Comparison of ENCODE assay signal across 28 cellular contexts in genomic region chr6:41741625-41742490, GRCh38. TPM values are rescaled to one million over a fixed set of nuclear protein-coding genes. Genes with fewer than 3 reads are reported as not detected.
A peak's percentile ranks its signal among the peaks of the same experiment; 100 is the strongest.
DNase-seq lines count a peak whose midpoint lies in the region; ATAC-seq, FAIRE-seq and TF ChIP-seq lines count a peak whose summit lies in the region.
"Had no signal": no experiment of that assay in that cellular context is flagged by ENCODE, and none has a peak within 500 bp of the region (broad histone marks: within the 10 kb centered on the region; RNA-seq: fewer than 3 reads in every experiment).

No MANE protein-coding gene starts in this region.

- TF ChIP-seq RAD21 in HCT116 (IDR thresholded peaks at IDR 0.05; ENCODE audit: low read depth) (no peak), HepG2 (CRISPR knock-in tag; IDR thresholded peaks at IDR 0.05) (no peak; the same call in 1 of the 2 replicates)

- intact Hi-C loops in HCT116 (cut with micrococcal nuclease): no loop called here
- intact Hi-C loops in HepG2 (cut with micrococcal nuclease; ENCODE audit: unreplicated experiment): no loop called here

- RAD21 ChIA-PET in HCT116 (lab: Charles Lee; ENCODE audit: low non-redundant PET in 1 of 2, low total read pairs in 2 of 2, uncharacterized antibody in 2 of 2, unreplicated experiment in 2 of 2): no interaction called here

- H3K4me1 ChIP-seq in HCT116 (ENCODE audit: control insufficient read depth in 1 of 2, insufficient read depth in 2 of 2, low read length in 2 of 2): peaks cover 6 to 19% of the 10 kb centered on the region in 2 experiments; a peak in 3 of 4 replicates
- H3K4me1 ChIP-seq in HepG2 (ENCODE audit: insufficient read depth, low read length): peaks cover 97% of the 10 kb centered on the region
- H3K4me1 ChIP-seq: body of pancreas had no signal

- FAIRE-seq in HepG2 (lab: Jason Lieb, UNC) (peak; percentile 98), H54 (lab: Jason Lieb, UNC) (no peak)
- FAIRE-seq: GM12892 had no signal

- H3K4me2 ChIP-seq in HCT116 (ENCODE audit: low read length) (peak overlapping the region; percentile 46), HepG2 (ENCODE audit: low read depth, low read length) (peak overlapping the region; percentile 25)

- H2AFZ ChIP-seq in HCT116 (ENCODE audit: low read depth, low read length, poor library complexity, severe bottlenecking): no peak overlapping the region
- H2AFZ ChIP-seq in HepG2 (ENCODE audit: low read length): no peak overlapping the region

- no peak overlapping the region for H3K27ac ChIP-seq in HCT116 (ENCODE audit: low read depth, low read length)
- H3K27ac ChIP-seq in HepG2 (ENCODE audit: extremely low read length, insufficient read depth, low read length): peak overlapping the region; percentile 69
- H3K27ac ChIP-seq: body of pancreas had no signal

- H4K20me1 ChIP-seq in HCT116 (ENCODE audit: insufficient read depth) (no peaks in the 10 kb centered on the region), HepG2 (ENCODE audit: insufficient read depth, low read length) (no peaks in the 10 kb centered on the region)

- H3K27me3 ChIP-seq in HCT116 (ENCODE audit: insufficient read depth, low read length) (no peaks in the 10 kb centered on the region), HepG2 (ENCODE audit: control insufficient read depth in 1 of 2, insufficient read depth in 2 of 2, low read length in 2 of 2) (no peaks in the 10 kb centered on the region)
- H3K27me3 ChIP-seq: body of pancreas had no signal

- no peak for TF ChIP-seq CTCF in HCT116 (IDR thresholded peaks at IDR 0.05 in 2 of 3, conservative IDR thresholded peaks at IDR 0.05 in 1 of 3; ENCODE audit: borderline replicate concordance in 1 of 3, insufficient read depth in 1 of 3, low read depth in 2 of 3, low read length in 2 of 3)
- TF ChIP-seq CTCF in HepG2 (CRISPR knock-in tag; IDR thresholded peaks at IDR 0.05): peak; percentile 56

- no peaks in the 10 kb centered on the region for H3K9me2 ChIP-seq in HCT116 (ENCODE audit: insufficient read depth)

- WGBS in HepG2 (ENCODE audit: low lambda C conversion rate): 38% methylated on average over 12 of the region's 20 CpGs

- CTCF ChIA-PET in HCT116 (lab: Charles Lee) (no interaction called here), HepG2 (lab: Yijun Ruan, JAX; ENCODE audit: low intra/inter-chr PET ratio, low total read pairs) (interaction anchor here (1.5 kb wide), 1 partner anchor 34 kb away, joined by 11 read pairs; no protein-coding TSS in a partner anchor)

- peak; percentile 64; a peak in 3 of 4 replicates for TF ChIP-seq EP300 in HepG2 (IDR thresholded peaks at IDR 0.05; ENCODE audit: low read depth in 2 of 2, low read length in 2 of 2)
- peak; percentile 78; the same call in 1 of the 2 replicates for TF ChIP-seq EP300 in HepG2 (CRISPR knock-in tag; IDR thresholded peaks at IDR 0.05; ENCODE audit: borderline replicate concordance)

- DNase-seq in HCT116 (ENCODE audit: low read depth, low spot score) (no peak), SW480 (ENCODE audit: low spot score) (peak; percentile 80), HepG2 (ENCODE audit: low spot score) (peak; percentile 97), renal cortical epithelial cell (ENCODE audit: low read depth) (peak; percentile 22), SKM-1 treated with dmso at 0.1 percent for 144 hours (lab: John Stamatoyannopoulos, UW; ENCODE audit: unreplicated experiment) (no peak), H54 (ENCODE audit: insufficient read length, low spot score) (no peak)
- DNase-seq: activated CD4-positive, alpha-beta T cell treated with anti-CD3 and anti-CD28 coated beads, Interleukin-2, amount 10 ng/mL, durations not matched to agents 7 days and 5 days; activated naive CD8-positive, alpha-beta T cell treated with anti-CD3 and anti-CD28 coated beads, Interleukin-2, amount 10 ng/mL, durations not matched to agents 7 days and 5 days; body of pancreas; CD4-positive, alpha-beta T cell; DMS79; KBM-7; left ventricle myocardium superior; naive B cell; NCI-H187 treated with DMSO at 0.1 percent for 48 hours; NCI-H774; stimulated activated CD4-positive, alpha-beta T cell treated with anti-CD3 and anti-CD28 coated beads, Interleukin-1b, Interleukin-23, amount 100 ng/mL, for 48 hours; stimulated activated naive CD4-positive, alpha-beta T cell; T-helper 2 cell had no signal

- BruUV-seq in HCT116 (replicated peaks; lab: Mats Ljungman, UMichigan): no TSS peak
- BruUV-seq in HepG2 (replicated peaks; lab: Mats Ljungman, UMichigan): no TSS peak

- H3K9me3 ChIP-seq in HCT116 (ENCODE audit: control insufficient read depth in 1 of 2, insufficient read depth in 1 of 2, low read depth in 1 of 2, low read length in 2 of 2): no peaks in the 10 kb centered on the region
- no peaks in the 10 kb centered on the region for H3K9me3 ChIP-seq in HepG2 (ENCODE audit: low read length)
- H3K9me3 ChIP-seq: body of pancreas had no signal

- TF ChIP-seq POLR2A in HCT116 (IDR thresholded peaks at IDR 0.05; ENCODE audit: borderline replicate concordance, extremely low read depth, insufficient read depth, insufficient read length): no peak
- TF ChIP-seq POLR2A in HepG2 (IDR thresholded peaks at IDR 0.05; ENCODE audit: insufficient read depth in 1 of 2, low read depth in 2 of 2, low read length in 2 of 2): no peak
- no peak for TF ChIP-seq POLR2A in H54 (IDR thresholded peaks at IDR 0.05; ENCODE audit: low read depth, low read length)

- POLR2A ChIA-PET in HCT116 (lab: Charles Lee): no interaction called here
- POLR2A ChIA-PET in HepG2 (lab: Yijun Ruan, JAX): interaction anchor here (0.6 to 10.4 kb wide), 10 partner anchors 8 to 377 kb away, joined by 3 to 112 read pairs (median 5); partner anchors contain the start of genes FRS3 and TOMM6

- H3K9ac ChIP-seq in HCT116 (ENCODE audit: low read length): no peak overlapping the region
- H3K9ac ChIP-seq in HepG2 (ENCODE audit: insufficient read depth, low read depth, low read length): peak overlapping the region; percentile 45

- H3K4me3 ChIP-seq in HCT116 (replicated peaks in 1 of 2; ENCODE audit: low read depth in 1 of 2, low read length in 2 of 2) (no peak overlapping the region), HepG2 (replicated peaks in 1 of 3; ENCODE audit: insufficient read depth in 1 of 3, low read depth in 2 of 3, low read length in 3 of 3) (peak overlapping the region in 1 of 3 experiments; percentile 31; a peak in 1 of 6 replicates)
- H3K4me3 ChIP-seq: body of pancreas had no signal

- peak; percentile 35 for ATAC-seq in HCT116
- ATAC-seq in HepG2: peak; percentile 62
- ATAC-seq in HG03097 (IDR thresholded peaks at IDR 0.05; ENCODE audit: low FRiP score, unreplicated experiment): no peak
- ATAC-seq in HG03196 (IDR thresholded peaks at IDR 0.05; ENCODE audit: unreplicated experiment): no peak
- ATAC-seq: body of pancreas, left ventricle myocardium superior, sciatic nerve had no signal

- H3K79me2 ChIP-seq in HCT116 (ENCODE audit: insufficient read depth, low read length) (no peaks in the 10 kb centered on the region), HepG2 (ENCODE audit: insufficient read depth, low read length) (no peaks in the 10 kb centered on the region)

- H3K36me3 ChIP-seq in HCT116 (ENCODE audit: control insufficient read depth in 1 of 2, insufficient read depth in 2 of 2, low read length in 2 of 2) (no peaks in the 10 kb centered on the region), HepG2 (replicated peaks in 1 of 2; ENCODE audit: control insufficient read depth in 1 of 2, insufficient read depth in 2 of 2, low read length in 2 of 2) (no peaks in the 10 kb centered on the region)

- in situ Hi-C loops in HepG2 (cut with HindIII; ENCODE audit: extremely low pct_ligation_motif_present, low pct_unique_long_range_greater_than_20kb): no loop called here

RNA-seq across cellular contexts. Expression of gene PGC, which starts 5.3 kb away (rescaled TPM):
- total RNA-seq in HCT116 (2021; ENCODE audit: unreplicated experiment) (1.2 TPM), HepG2 (2016; rRNA removed; fragmentation: Illumina TruSeq; extraction: Trizol) (225 and 502 TPM in 2 replicates), renal cortical epithelial cell (not detected in 2 replicates)
- 0.06 TPM in 1 of 2 replicates, not detected in the other for polyA plus RNA-seq in HCT116 (2012)
- 33.5 and 35.5 TPM in 2 replicates for total RNA-seq in HepG2 (2016; cell fraction: cytosol; rRNA removed; fragmentation: Illumina TruSeq; extraction: Trizol; ENCODE audit: low read depth)
- 215 and 502 TPM in 2 replicates for total RNA-seq in HepG2 (2016; cell fraction: insoluble cytoplasmic fraction; rRNA removed; fragmentation: Illumina TruSeq; extraction: Trizol)
- total RNA-seq in HepG2 (2016; cell fraction: membrane; rRNA removed; fragmentation: Illumina TruSeq; extraction: Trizol): 52.5 and 53.3 TPM in 2 replicates
- total RNA-seq in HepG2 (2016; cell fraction: nucleus; rRNA removed; fragmentation: Illumina TruSeq; extraction: Trizol): 408 and 459 TPM in 2 replicates
- polyA plus RNA-seq in HepG2 (2011; rRNA removed): 397 and 426 TPM in 2 replicates
- 243 and 350 TPM in 2 replicates for polyA plus RNA-seq in HepG2 (2011; cell fraction: cytosol; rRNA removed)
- 216 and 252 TPM in 2 replicates for polyA plus RNA-seq in HepG2 (2011; cell fraction: nucleus; rRNA removed)
- polyA plus RNA-seq in HepG2 (2012): 62.0 and 149 TPM in 2 replicates
- polyA plus RNA-seq in HepG2 (2016; cell fraction: cytosol; fragmentation: Illumina TruSeq; extraction: Trizol; ENCODE audit: low read depth): 47.7 and 50.1 TPM in 2 replicates
- polyA plus RNA-seq in HepG2 (2016; cell fraction: insoluble cytoplasmic fraction; fragmentation: Illumina TruSeq; extraction: Trizol; ENCODE audit: low read depth): 245 and 256 TPM in 2 replicates
- polyA plus RNA-seq in HepG2 (2016; cell fraction: membrane; fragmentation: Illumina TruSeq; extraction: Trizol; ENCODE audit: low read depth): 48.1 and 51.7 TPM in 2 replicates
- polyA plus RNA-seq in HepG2 (2016; cell fraction: nucleus; fragmentation: Illumina TruSeq; extraction: Trizol; ENCODE audit: insufficient read depth, low read depth): 704 and 739 TPM in 2 replicates
- polyA minus RNA-seq in HepG2 (2011; rRNA and poly(A)+ RNA removed; ENCODE audit: low replicate concordance): 0.21 and 469 TPM in 2 replicates
- polyA minus RNA-seq in HepG2 (2011; cell fraction: cytosol; rRNA and poly(A)+ RNA removed): 339 and 439 TPM in 2 replicates
- polyA minus RNA-seq in HepG2 (2011; cell fraction: nucleus; rRNA and poly(A)+ RNA removed): 61.8 and 63.7 TPM in 2 replicates
- total RNA-seq: activated CD4-positive, alpha-beta T cell treated with anti-CD3 and anti-CD28 coated beads, Interleukin-2, amount 10 ng/mL, durations not matched to agents 7 days and 5 days; activated naive CD8-positive, alpha-beta T cell treated with anti-CD3 and anti-CD28 coated beads, Interleukin-2, amount 10 ng/mL, durations not matched to agents 7 days and 5 days; activated T-helper 2 cell treated with anti-CD3 and anti-CD28 coated beads, Interferon-gamma antibody, Interleukin-2, Interleukin-4, amounts not matched to agents 10 μg/mL and 5 μg/mL and 100 μg/mL, durations not matched to agents 14 hours and 24 hours and 36 hours; CD4-positive, alpha-beta T cell; fibroblast of lung; glomerular endothelial cell; left ventricle myocardium superior; osteocyte; SK-MEL-5 had no signal
- polyA plus RNA-seq: fibroblast of lung had no signal

RNA-seq across cellular contexts. Expression of gene TFEB, which starts 6.5 kb away (rescaled TPM):
- total RNA-seq in HCT116 (2021; ENCODE audit: unreplicated experiment) (4.8 TPM), HepG2 (2016; rRNA removed; fragmentation: Illumina TruSeq; extraction: Trizol) (12.8 and 13.3 TPM in 2 replicates), renal cortical epithelial cell (5.2 and 14.7 TPM in 2 replicates)
- polyA plus RNA-seq in HCT116 (2012): 4.1 and 5.5 TPM in 2 replicates
- 7.3 and 10.0 TPM in 2 replicates for total RNA-seq in HepG2 (2016; cell fraction: cytosol; rRNA removed; fragmentation: Illumina TruSeq; extraction: Trizol; ENCODE audit: low read depth)
- 10.9 and 15.1 TPM in 2 replicates for total RNA-seq in HepG2 (2016; cell fraction: insoluble cytoplasmic fraction; rRNA removed; fragmentation: Illumina TruSeq; extraction: Trizol)
- 15.3 and 15.8 TPM in 2 replicates for total RNA-seq in HepG2 (2016; cell fraction: membrane; rRNA removed; fragmentation: Illumina TruSeq; extraction: Trizol)
- total RNA-seq in HepG2 (2016; cell fraction: nucleus; rRNA removed; fragmentation: Illumina TruSeq; extraction: Trizol): 9.0 and 11.5 TPM in 2 replicates
- 18.7 and 21.6 TPM in 2 replicates for polyA plus RNA-seq in HepG2 (2011; rRNA removed)
- 7.6 and 16.3 TPM in 2 replicates for polyA plus RNA-seq in HepG2 (2011; cell fraction: cytosol; rRNA removed)
- polyA plus RNA-seq in HepG2 (2011; cell fraction: nucleus; rRNA removed): 14.8 and 19.8 TPM in 2 replicates
- 4.8 and 7.7 TPM in 2 replicates for polyA plus RNA-seq in HepG2 (2012)
- polyA plus RNA-seq in HepG2 (2016; cell fraction: cytosol; fragmentation: Illumina TruSeq; extraction: Trizol; ENCODE audit: low read depth): 8.4 and 9.0 TPM in 2 replicates
- 13.2 and 14.2 TPM in 2 replicates for polyA plus RNA-seq in HepG2 (2016; cell fraction: insoluble cytoplasmic fraction; fragmentation: Illumina TruSeq; extraction: Trizol; ENCODE audit: low read depth)
- 12.3 and 14.8 TPM in 2 replicates for polyA plus RNA-seq in HepG2 (2016; cell fraction: membrane; fragmentation: Illumina TruSeq; extraction: Trizol; ENCODE audit: low read depth)
- 26.4 and 27.9 TPM in 2 replicates for polyA plus RNA-seq in HepG2 (2016; cell fraction: nucleus; fragmentation: Illumina TruSeq; extraction: Trizol; ENCODE audit: insufficient read depth, low read depth)
- 22.8 and 39.7 TPM in 2 replicates for polyA minus RNA-seq in HepG2 (2011; rRNA and poly(A)+ RNA removed; ENCODE audit: low replicate concordance)
- polyA minus RNA-seq in HepG2 (2011; cell fraction: cytosol; rRNA and poly(A)+ RNA removed): 9.2 and 12.8 TPM in 2 replicates
- polyA minus RNA-seq in HepG2 (2011; cell fraction: nucleus; rRNA and poly(A)+ RNA removed): 9.1 and 10.8 TPM in 2 replicates

RNA-seq across cellular contexts. Expression of gene FRS3, which starts 37.8 kb away (rescaled TPM):
- 5.9 TPM for total RNA-seq in HCT116 (2021; ENCODE audit: unreplicated experiment)
- 6.3 TPM in 2 replicates for polyA plus RNA-seq in HCT116 (2012)
- 1.5 and 3.0 TPM in 2 replicates for total RNA-seq in HepG2 (2016; rRNA removed; fragmentation: Illumina TruSeq; extraction: Trizol)
- total RNA-seq in HepG2 (2016; cell fraction: cytosol; rRNA removed; fragmentation: Illumina TruSeq; extraction: Trizol; ENCODE audit: low read depth): 3.2 and 3.7 TPM in 2 replicates
- 1.2 and 2.7 TPM in 2 replicates for total RNA-seq in HepG2 (2016; cell fraction: insoluble cytoplasmic fraction; rRNA removed; fragmentation: Illumina TruSeq; extraction: Trizol)
- total RNA-seq in HepG2 (2016; cell fraction: membrane; rRNA removed; fragmentation: Illumina TruSeq; extraction: Trizol): 6.5 and 6.6 TPM in 2 replicates
- total RNA-seq in HepG2 (2016; cell fraction: nucleus; rRNA removed; fragmentation: Illumina TruSeq; extraction: Trizol): 3.2 and 4.8 TPM in 2 replicates
- 7.1 and 7.4 TPM in 2 replicates for polyA plus RNA-seq in HepG2 (2011; rRNA removed)
- polyA plus RNA-seq in HepG2 (2011; cell fraction: cytosol; rRNA removed): 6.7 TPM in 2 replicates
- polyA plus RNA-seq in HepG2 (2011; cell fraction: nucleus; rRNA removed): 11.2 and 14.1 TPM in 2 replicates
- polyA plus RNA-seq in HepG2 (2012): 2.5 and 2.9 TPM in 2 replicates
- polyA plus RNA-seq in HepG2 (2016; cell fraction: cytosol; fragmentation: Illumina TruSeq; extraction: Trizol; ENCODE audit: low read depth): 5.9 and 6.1 TPM in 2 replicates
- polyA plus RNA-seq in HepG2 (2016; cell fraction: insoluble cytoplasmic fraction; fragmentation: Illumina TruSeq; extraction: Trizol; ENCODE audit: low read depth): 3.0 and 3.6 TPM in 2 replicates
- polyA plus RNA-seq in HepG2 (2016; cell fraction: membrane; fragmentation: Illumina TruSeq; extraction: Trizol; ENCODE audit: low read depth): 10.2 and 10.3 TPM in 2 replicates
- polyA plus RNA-seq in HepG2 (2016; cell fraction: nucleus; fragmentation: Illumina TruSeq; extraction: Trizol; ENCODE audit: insufficient read depth, low read depth): 11.8 and 13.3 TPM in 2 replicates
- 2.6 and 8.3 TPM in 2 replicates for polyA minus RNA-seq in HepG2 (2011; rRNA and poly(A)+ RNA removed; ENCODE audit: low replicate concordance)
- 0.89 and 2.1 TPM in 2 replicates for polyA minus RNA-seq in HepG2 (2011; cell fraction: cytosol; rRNA and poly(A)+ RNA removed)
- polyA minus RNA-seq in HepG2 (2011; cell fraction: nucleus; rRNA and poly(A)+ RNA removed): 3.4 and 3.5 TPM in 2 replicates
- total RNA-seq in renal cortical epithelial cell: 0.35 and 2.0 TPM in 2 replicates

RNA-seq across cellular contexts. Expression of gene PRICKLE4, which starts 38.7 kb away (rescaled TPM):
- total RNA-seq in HCT116 (2021; ENCODE audit: unreplicated experiment) (2.9 TPM), HepG2 (2016; rRNA removed; fragmentation: Illumina TruSeq; extraction: Trizol) (1.2 TPM in 1 of 2 replicates, not detected in the other), renal cortical epithelial cell (0.52 and 1.7 TPM in 2 replicates)
- polyA plus RNA-seq in HCT116 (2012): 0.73 and 0.99 TPM in 2 replicates
- total RNA-seq in HepG2 (2016; cell fraction: cytosol; rRNA removed; fragmentation: Illumina TruSeq; extraction: Trizol; ENCODE audit: low read depth): 0.91 TPM in 1 of 2 replicates, not detected in the other
- total RNA-seq in HepG2 (2016; cell fraction: insoluble cytoplasmic fraction; rRNA removed; fragmentation: Illumina TruSeq; extraction: Trizol): 0.50 TPM in 1 of 2 replicates, not detected in the other
- total RNA-seq in HepG2 (2016; cell fraction: membrane; rRNA removed; fragmentation: Illumina TruSeq; extraction: Trizol): not detected in 2 replicates
- 0.88 and 1.6 TPM in 2 replicates for total RNA-seq in HepG2 (2016; cell fraction: nucleus; rRNA removed; fragmentation: Illumina TruSeq; extraction: Trizol)
- 0.74 and 0.92 TPM in 2 replicates for polyA plus RNA-seq in HepG2 (2011; rRNA removed)
- 0.15 and 0.34 TPM in 2 replicates for polyA plus RNA-seq in HepG2 (2011; cell fraction: cytosol; rRNA removed)
- polyA plus RNA-seq in HepG2 (2011; cell fraction: nucleus; rRNA removed): 26.8 and 42.0 TPM in 2 replicates
- 3.7 and 5.4 TPM in 2 replicates for polyA plus RNA-seq in HepG2 (2012)
- polyA plus RNA-seq in HepG2 (2016; cell fraction: cytosol; fragmentation: Illumina TruSeq; extraction: Trizol; ENCODE audit: low read depth): not detected in 2 replicates
- polyA plus RNA-seq in HepG2 (2016; cell fraction: insoluble cytoplasmic fraction; fragmentation: Illumina TruSeq; extraction: Trizol; ENCODE audit: low read depth): not detected in 2 replicates
- polyA plus RNA-seq in HepG2 (2016; cell fraction: membrane; fragmentation: Illumina TruSeq; extraction: Trizol; ENCODE audit: low read depth): not detected in 2 replicates
- polyA plus RNA-seq in HepG2 (2016; cell fraction: nucleus; fragmentation: Illumina TruSeq; extraction: Trizol; ENCODE audit: insufficient read depth, low read depth): 10.5 and 24.2 TPM in 2 replicates
- 0.30 TPM in 1 of 2 replicates, not detected in the other for polyA minus RNA-seq in HepG2 (2011; rRNA and poly(A)+ RNA removed; ENCODE audit: low replicate concordance)
- polyA minus RNA-seq in HepG2 (2011; cell fraction: cytosol; rRNA and poly(A)+ RNA removed): not detected in 2 replicates
- 3.6 and 5.6 TPM in 2 replicates for polyA minus RNA-seq in HepG2 (2011; cell fraction: nucleus; rRNA and poly(A)+ RNA removed)
- total RNA-seq: activated CD4-positive, alpha-beta T cell treated with anti-CD3 and anti-CD28 coated beads, Interleukin-2, amount 10 ng/mL, durations not matched to agents 7 days and 5 days; activated naive CD8-positive, alpha-beta T cell treated with anti-CD3 and anti-CD28 coated beads, Interleukin-2, amount 10 ng/mL, durations not matched to agents 7 days and 5 days; activated T-helper 2 cell treated with anti-CD3 and anti-CD28 coated beads, Interferon-gamma antibody, Interleukin-2, Interleukin-4, amounts not matched to agents 10 μg/mL and 5 μg/mL and 100 μg/mL, durations not matched to agents 14 hours and 24 hours and 36 hours; CD4-positive, alpha-beta T cell; fibroblast of lung; SK-MEL-5 had no signal

RNA-seq across cellular contexts. Expression of gene TOMM6, which starts 45.6 kb away (rescaled TPM):
- total RNA-seq in HCT116 (2021; ENCODE audit: unreplicated experiment) (292 TPM), HepG2 (2016; rRNA removed; fragmentation: Illumina TruSeq; extraction: Trizol) (321 and 480 TPM in 2 replicates), renal cortical epithelial cell (60.7 and 96.6 TPM in 2 replicates)
- 171 and 250 TPM in 2 replicates for polyA plus RNA-seq in HCT116 (2012)
- total RNA-seq in HepG2 (2016; cell fraction: cytosol; rRNA removed; fragmentation: Illumina TruSeq; extraction: Trizol; ENCODE audit: low read depth): 182 and 204 TPM in 2 replicates
- total RNA-seq in HepG2 (2016; cell fraction: insoluble cytoplasmic fraction; rRNA removed; fragmentation: Illumina TruSeq; extraction: Trizol): 330 and 503 TPM in 2 replicates
- total RNA-seq in HepG2 (2016; cell fraction: membrane; rRNA removed; fragmentation: Illumina TruSeq; extraction: Trizol): 320 and 325 TPM in 2 replicates
- total RNA-seq in HepG2 (2016; cell fraction: nucleus; rRNA removed; fragmentation: Illumina TruSeq; extraction: Trizol): 122 and 129 TPM in 2 replicates
- polyA plus RNA-seq in HepG2 (2011; rRNA removed): 253 and 320 TPM in 2 replicates
- polyA plus RNA-seq in HepG2 (2011; cell fraction: cytosol; rRNA removed): 433 and 522 TPM in 2 replicates
- 91.8 and 123 TPM in 2 replicates for polyA plus RNA-seq in HepG2 (2011; cell fraction: nucleus; rRNA removed)
- polyA plus RNA-seq in HepG2 (2012): 249 and 333 TPM in 2 replicates
- 294 and 323 TPM in 2 replicates for polyA plus RNA-seq in HepG2 (2016; cell fraction: cytosol; fragmentation: Illumina TruSeq; extraction: Trizol; ENCODE audit: low read depth)
- polyA plus RNA-seq in HepG2 (2016; cell fraction: insoluble cytoplasmic fraction; fragmentation: Illumina TruSeq; extraction: Trizol; ENCODE audit: low read depth): 735 and 804 TPM in 2 replicates
- 428 and 438 TPM in 2 replicates for polyA plus RNA-seq in HepG2 (2016; cell fraction: membrane; fragmentation: Illumina TruSeq; extraction: Trizol; ENCODE audit: low read depth)
- polyA plus RNA-seq in HepG2 (2016; cell fraction: nucleus; fragmentation: Illumina TruSeq; extraction: Trizol; ENCODE audit: insufficient read depth, low read depth): 298 and 310 TPM in 2 replicates
- 74.4 and 157 TPM in 2 replicates for polyA minus RNA-seq in HepG2 (2011; rRNA and poly(A)+ RNA removed; ENCODE audit: low replicate concordance)
- polyA minus RNA-seq in HepG2 (2011; cell fraction: cytosol; rRNA and poly(A)+ RNA removed): 41.7 and 56.4 TPM in 2 replicates
- 32.9 and 43.8 TPM in 2 replicates for polyA minus RNA-seq in HepG2 (2011; cell fraction: nucleus; rRNA and poly(A)+ RNA removed)

Comparison
In these comparisons a context has a peak if more than half of its experiments do, and no peak if none do; other contexts are left out.
1. ATAC-seq: peak in HCT116 (single experiment) and HepG2 (single experiment); none in HG03097 (single experiment) and HG03196 (single experiment).
2. DNase-seq: peak in SW480 (single experiment), HepG2 (single experiment) and renal cortical epithelial cell (single experiment); none in HCT116 (single experiment), SKM-1 treated with dmso at 0.1 percent for 144 hours (single experiment) and H54 (single experiment).
3. RNA of gene PGC, which starts 5.3 kb away (total RNA-seq): 33.5 to 502 TPM in HepG2; 1.2 TPM in HCT116 (single experiment) and not detected in renal cortical epithelial cell; every median in the first group is over 10 times any median in the second.
4. Of the 20 proteins assayed by ChIP-seq in both HepG2 and HCT116: peak only in HepG2: CEBPB, CTCF, ELF1, MAX and ZFX; only in HCT116: none; in both: none; in neither: 15.